ENCODE assay signal across 6 cellular contexts in genomic region chr16:67865318-67865717, GRCh38. TPM values are rescaled to one million over a fixed set of nuclear protein-coding genes. Genes with fewer than 3 reads are reported as not detected.
DNase-seq lines count a peak whose midpoint lies in the region; ATAC-seq and TF ChIP-seq lines count a peak whose summit lies in the region.

No MANE protein-coding gene starts in this region.

- intact Hi-C loops in ovary (cut with DNase I) = no loop called here

- no peak for TF ChIP-seq POLR2A in ovary (IDR thresholded peaks at IDR 0.05)

- TF ChIP-seq EP300 in ovary (IDR thresholded peaks at IDR 0.05) = no peak

- DNase-seq in AG08395 (ENCODE audit: low spot score) (peak; percentile 56), HUDEP-2 (lab: John Stamatoyannopoulos, UW; ENCODE audit: unreplicated experiment in 76 of 76) (peak in 41 of 76 experiments; percentile 6 to 63 (median 28)), endodermal cell (peak; percentile 86), ovary (no peak)
- no peak for DNase-seq in effector CD4-positive, alpha-beta T cell

- no peak for ATAC-seq in HG02610 (IDR thresholded peaks at IDR 0.05; ENCODE audit: unreplicated experiment)

- H3K27me3 Mint-ChIP-seq in endodermal cell (ENCODE audit: insufficient read depth) = no peaks in the 10 kb centered on the region

- TF ChIP-seq CTCF in endodermal cell (conservative IDR thresholded peaks at IDR 0.05) (peak; percentile 71), ovary (IDR thresholded peaks at IDR 0.05) (no peak)

- H3K27ac Mint-ChIP-seq in endodermal cell = peak overlapping the region; percentile 42

- peaks cover 47% of the 10 kb centered on the region for H3K36me3 Mint-ChIP-seq in endodermal cell (ENCODE audit: low read depth)

- no peak overlapping the region for H3K4me3 Mint-ChIP-seq in endodermal cell

- H3K9me3 ChIP-seq in endodermal cell (ENCODE audit: control insufficient read depth, low read length) = no peaks in the 10 kb centered on the region
- no peaks in the 10 kb centered on the region for H3K9me3 ChIP-seq in ovary

- 92 to 93% methylated on average over 2 of the region's 2 CpGs for WGBS in endodermal cell (ENCODE audit: insufficient coverage in 1 of 2, insufficient read length in 1 of 2), 2 experiments
- WGBS in ovary, 3 donors = 77 to 89% (median 85%) methylated on average over 2 of the region's 2 CpGs

- H3K9ac ChIP-seq in endodermal cell (ENCODE audit: extremely low read depth, low read length, poor library complexity, severe bottlenecking) = no peak overlapping the region

- H3K27ac ChIP-seq in endodermal cell (ENCODE audit: low read depth, low read length) (no peak overlapping the region), ovary (no peak overlapping the region)

- peaks cover 16% of the 10 kb centered on the region for H3K4me1 Mint-ChIP-seq in endodermal cell

- H3K27me3 ChIP-seq in endodermal cell (ENCODE audit: control insufficient read depth, insufficient read depth, low read length, poor library complexity, severe bottlenecking) (no peaks in the 10 kb centered on the region), ovary (no peaks in the 10 kb centered on the region)

- H3K4me1 ChIP-seq in endodermal cell (ENCODE audit: control insufficient read depth, insufficient read depth, low read length) (no peaks in the 10 kb centered on the region), ovary (ENCODE audit: insufficient read depth) (no peaks in the 10 kb centered on the region)

- peaks cover 89% of the 10 kb centered on the region for H3K36me3 ChIP-seq in endodermal cell (ENCODE audit: control insufficient read depth, insufficient read depth, low read length)
- no peaks in the 10 kb centered on the region for H3K36me3 ChIP-seq in ovary

- H3K9me3 Mint-ChIP-seq in endodermal cell = no peaks in the 10 kb centered on the region

- no peak overlapping the region for H3K4me3 ChIP-seq in endodermal cell (ENCODE audit: low read length)
- H3K4me3 ChIP-seq in ovary = no peak overlapping the region

RNA-seq across cellular contexts. Expression of gene EDC4, which starts 7.5 kb away (rescaled TPM):
- total RNA-seq in endodermal cell = 10 to 100 TPM; 69.2 to 74.3 TPM
- polyA plus RNA-seq in endodermal cell (2013, experiment 1 of 2) = 74.2 TPM
- 64.8 TPM for polyA plus RNA-seq in endodermal cell (2013, experiment 2 of 2)
- 10 to 100 TPM; 34.7 to 65.3 (median 54.0) TPM for total RNA-seq in ovary
- polyA plus RNA-seq in ovary = 10 to 100 TPM; 29.8 to 37.9 TPM

RNA-seq across cellular contexts. Expression of gene CENPT, which starts 17.8 kb away (rescaled TPM):
- total RNA-seq in endodermal cell (10 to 100 TPM; 43.7 to 57.2 TPM), ovary (10 to 100 TPM; 35.8 to 44.9 (median 42.0) TPM)
- 59.9 TPM for polyA plus RNA-seq in endodermal cell (2013, experiment 1 of 2)
- 48.1 TPM for polyA plus RNA-seq in endodermal cell (2013, experiment 2 of 2)
- polyA plus RNA-seq in ovary = 10 to 100 TPM; 18.4 to 57.4 TPM

RNA-seq across cellular contexts. Expression of gene NUTF2, which starts 18.6 kb away (rescaled TPM):
- total RNA-seq in endodermal cell = 100 to 1,000 TPM; 201 to 218 TPM
- polyA plus RNA-seq in endodermal cell (2013, experiment 1 of 2) = 236 TPM
- 236 TPM for polyA plus RNA-seq in endodermal cell (2013, experiment 2 of 2)
- total RNA-seq in ovary = 10 to 100 TPM; 35.9 to 98.1 (median 67.8) TPM
- polyA plus RNA-seq in ovary = 100 to 1,000 TPM in 1 of 2 donors, 10 to 100 TPM in 1; 67.6 to 105 TPM

RNA-seq across cellular contexts. Expression of gene NRN1L, which starts 19.4 kb away (rescaled TPM):
- total RNA-seq in endodermal cell (1 to 10 TPM; 7.0 to 7.3 TPM), ovary (1 to 10 TPM in 6 of 7 donors, under 1 TPM in 1; 0.95 to 3.9 (median 2.5) TPM)
- polyA plus RNA-seq in endodermal cell (2013, experiment 1 of 2) = 1.2 TPM
- 0.79 TPM for polyA plus RNA-seq in endodermal cell (2013, experiment 2 of 2)
- polyA plus RNA-seq in ovary = 1 to 10 TPM in 1 of 2 donors, not detected in 1; 4.7 TPM

RNA-seq across cellular contexts. Expression of gene THAP11, which starts 23.2 kb away (rescaled TPM):
- total RNA-seq in endodermal cell (10 to 100 TPM; 28.0 to 32.9 TPM), ovary (10 to 100 TPM; 31.0 to 59.7 (median 46.6) TPM)
- 28.7 TPM for polyA plus RNA-seq in endodermal cell (2013, experiment 1 of 2)
- 26.0 TPM for polyA plus RNA-seq in endodermal cell (2013, experiment 2 of 2)
- 10 to 100 TPM; 17.3 to 30.6 TPM for polyA plus RNA-seq in ovary

Comparison
In these comparisons a context has a peak if more than half of its experiments do, and no peak if none do; other contexts are left out.
1. DNase-seq: peak in AG08395 (single experiment), HUDEP-2 (41 of 76) and endodermal cell (single experiment); none in ovary (0 of 5) and effector CD4-positive, alpha-beta T cell (single experiment).